23 cellular contexts compared by ENCODE assay signal in the genomic region with DNA sequence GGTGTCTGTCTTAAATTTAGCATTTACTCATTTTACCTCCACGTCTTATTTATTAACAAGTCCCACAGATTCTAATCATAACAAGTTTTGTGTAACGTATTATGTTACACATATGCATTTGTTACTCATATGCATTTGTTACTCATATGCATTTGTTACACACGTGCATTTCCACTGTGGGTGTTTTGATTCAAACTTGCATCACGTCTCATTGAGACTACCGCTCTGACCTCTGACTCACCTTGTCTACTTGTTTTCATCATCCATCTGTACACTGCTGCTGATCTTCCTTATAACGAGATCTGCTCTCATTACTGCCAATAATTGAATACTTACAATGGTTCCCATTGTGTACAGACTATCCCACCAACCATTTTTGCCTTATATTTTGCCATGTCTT.
"Had no signal": no experiment of that assay in that cellular context is flagged by ENCODE, and none has a peak within 500 bp of the region (broad histone marks: within the 10 kb centered on the region; RNA-seq: fewer than 3 reads in every experiment).

No MANE protein-coding gene starts in this region.

- DNase-seq: effector memory CD4-positive, alpha-beta T cell; foreskin fibroblast; immature natural killer cell; left lung; lower lobe of right lung; mesenchymal stem cell; midbrain; nucleus accumbens; ovary; sigmoid colon; stimulated activated CD4-positive, alpha-beta T cell treated with anti-CD3 and anti-CD28 coated beads, Interleukin-2, amount 100 ng/mL, for 24 hours; stimulated activated CD4-positive, alpha-beta T cell treated with anti-CD3 and anti-CD28 coated beads, Interleukin-4, amount 100 ng/mL, for 4 hours; stimulated activated naive B cell treated with anti-CD40 and anti-IgM and Interleukin-4, amounts not matched to agents 10 μg/mL and 1 μg/mL and 100 μg/mL, for 72 hours; stimulated activated naive CD8-positive, alpha-beta T cell treated with anti-CD3 and anti-CD28 coated beads, Interleukin-15, amount 100 ng/mL, for 72 hours; testis; upper lobe of right lung had no signal

- ATAC-seq: left lung; lower lobe of right lung; natural killer cell treated with Interleukin-12 subunit alpha and Interleukin-12 subunit beta and Interleukin-15 and Interleukin-18, amount 100 ng/mL, for 72 hours; stimulated activated naive B cell treated with anti-CD40 and anti-IgM and Interleukin-4, amounts not matched to agents 10 μg/mL and 1 μg/mL and 100 μg/mL, for 72 hours; stimulated activated naive CD8-positive, alpha-beta T cell treated with anti-CD3 and anti-CD28 coated beads, Interleukin-15, amount 100 ng/mL, for 72 hours; upper lobe of right lung had no signal

- H3K4me3 ChIP-seq: esophagus muscularis mucosa, left lung, lower lobe of right lung, neural progenitor cell, ovary, right atrium auricular region, sigmoid colon, skin epidermis, testis, tibial nerve, upper lobe of right lung, vagina had no signal
